ENCODE assay signal across 8 cellular contexts in genomic region chr18:22977847-22978701, GRCh38. TPM values are rescaled to one million over a fixed set of nuclear protein-coding genes. Genes with fewer than 3 reads are reported as not detected.
A peak's percentile ranks its signal among the peaks of the same experiment; 100 is the strongest.
DNase-seq lines count a peak whose midpoint lies in the region; ATAC-seq and TF ChIP-seq lines count a peak whose summit lies in the region.

No MANE protein-coding gene starts in this region.

- BruUV-seq in Caco-2 (replicated peaks; lab: Mats Ljungman, UMichigan), result no TSS peak

- peaks cover 28% of the 10 kb centered on the region for H3K4me1 Mint-ChIP-seq in neural crest cell
- H3K4me1 Mint-ChIP-seq in Caco-2 (ENCODE audit: low read depth, unreplicated experiment), result peaks cover 12% of the 10 kb centered on the region

- H3K27ac ChIP-seq in WERI-Rb-1, result no peak overlapping the region
- H3K27ac ChIP-seq in substantia nigra (ENCODE audit: low read depth, low read length, poor library complexity, severe bottlenecking), result no peak overlapping the region

- H3K4me3 Mint-ChIP-seq in neural crest cell, result no peak overlapping the region
- no peak overlapping the region for H3K4me3 Mint-ChIP-seq in Caco-2 (ENCODE audit: unreplicated experiment)

- H3K4me3 ChIP-seq in cardiac fibroblast (replicated peaks in 1 of 2; ENCODE audit: low read depth in 2 of 2, low read length in 2 of 2), result no peak overlapping the region
- no peak overlapping the region for H3K4me3 ChIP-seq in WERI-Rb-1 (ENCODE audit: low read depth, low read length)
- no peak overlapping the region for H3K4me3 ChIP-seq in Caco-2 (ENCODE audit: low read depth, low read length)

- H3K9me3 Mint-ChIP-seq in neural crest cell (no peaks in the 10 kb centered on the region), Caco-2 (ENCODE audit: unreplicated experiment) (no peaks in the 10 kb centered on the region)

- H3K27me3 ChIP-seq in WERI-Rb-1 (ENCODE audit: insufficient read depth, low read depth, severe bottlenecking) (no peaks in the 10 kb centered on the region), Caco-2 (replicated peaks; ENCODE audit: control insufficient read depth, insufficient read depth, low read length) (no peaks in the 10 kb centered on the region)

- intact Hi-C loops in Caco-2 (cut with micrococcal nuclease; ENCODE audit: unreplicated experiment), result no loop called here

- peak; percentile 56 for DNase-seq in GM04503 (ENCODE audit: low read depth)
- peak; percentile 86 for DNase-seq in HT1080 (ENCODE audit: low read depth)
- DNase-seq in cardiac fibroblast (ENCODE audit: low read depth in 2 of 2), result peak; percentile 82 to 85
- DNase-seq in neural crest cell (ENCODE audit: low read depth, low spot score), result no peak
- DNase-seq in WERI-Rb-1, result no peak
- DNase-seq in substantia nigra (lab: John Stamatoyannopoulos, UW), result no peak
- no peak for DNase-seq in Caco-2

- no peaks in the 10 kb centered on the region for H3K4me1 ChIP-seq in Caco-2

- H3K27ac Mint-ChIP-seq in neural crest cell (ENCODE audit: unreplicated experiment) (peak overlapping the region; percentile 81), Caco-2 (ENCODE audit: unreplicated experiment) (no peak overlapping the region)

- CTCF ChIA-PET in Caco-2 (lab: Charles Lee), result interaction anchor here (0.9 kb wide), 1 partner anchor 45 kb away, joined by 11 read pairs; the partner anchor contains the start of gene RBBP8

- no peak for ATAC-seq in HG03159 (IDR thresholded peaks at IDR 0.05; ENCODE audit: unreplicated experiment)

- POLR2A ChIA-PET in Caco-2 (lab: Charles Lee), result no interaction called here

- H3K27me3 Mint-ChIP-seq in neural crest cell (ENCODE audit: low read depth) (no peaks in the 10 kb centered on the region), Caco-2 (ENCODE audit: insufficient read depth, unreplicated experiment) (no peaks in the 10 kb centered on the region)

- peaks cover 20% of the 10 kb centered on the region for H3K36me3 Mint-ChIP-seq in neural crest cell (ENCODE audit: low read depth)
- peaks cover 8% of the 10 kb centered on the region for H3K36me3 Mint-ChIP-seq in Caco-2 (ENCODE audit: insufficient read depth, unreplicated experiment)

- H3K36me3 ChIP-seq in WERI-Rb-1 (peaks cover 26% of the 10 kb centered on the region), Caco-2 (ENCODE audit: control insufficient read depth, insufficient read depth, low read length) (no peaks in the 10 kb centered on the region)

- no peak for TF ChIP-seq CTCF in cardiac fibroblast (IDR thresholded peaks at IDR 0.05; ENCODE audit: low read depth, low read length)
- no peak for TF ChIP-seq CTCF in neural crest cell (conservative IDR thresholded peaks at IDR 0.05)
- TF ChIP-seq CTCF in WERI-Rb-1 (IDR thresholded peaks at IDR 0.05; ENCODE audit: low read depth, low read length), result no peak
- no peak for TF ChIP-seq CTCF in Caco-2 (IDR thresholded peaks at IDR 0.05; ENCODE audit: insufficient read depth in 1 of 2, low read depth in 1 of 2, low read length in 1 of 2, severe bottlenecking in 1 of 2, unreplicated experiment in 1 of 2)

- no peaks in the 10 kb centered on the region for H3K9me3 ChIP-seq in WERI-Rb-1 (ENCODE audit: severe bottlenecking)
- no peaks in the 10 kb centered on the region for H3K9me3 ChIP-seq in Caco-2

RNA-seq across cellular contexts. Expression of gene RBBP8, which starts 44.9 kb away (rescaled TPM):
- 43.4 and 45.1 TPM in 2 replicates for total RNA-seq in HT1080 (2014; rRNA removed; shearing (Covaris generic))
- 30.2 and 31.7 TPM in 2 replicates for polyA plus RNA-seq in HT1080 (2015; cell fraction: cytosol; rRNA removed)
- 13.8 and 16.0 TPM in 2 replicates for polyA plus RNA-seq in HT1080 (2015; cell fraction: nucleus; rRNA removed)
- total RNA-seq in neural crest cell, result 47.4 and 53.7 TPM in 2 replicates
- 44.4 and 46.7 TPM in 2 replicates for total RNA-seq in Caco-2 (2022)

Comparison
In these comparisons a context has a peak if more than half of its experiments do, and no peak if none do; other contexts are left out.
1. DNase-seq: peak in GM04503 (single experiment), HT1080 (single experiment) and cardiac fibroblast (2 of 2); none in neural crest cell (single experiment), WERI-Rb-1 (single experiment), substantia nigra (0 of 49) and Caco-2 (0 of 2).